Comparison of ENCODE assay signal across 1 cellular context in the genomic region with DNA sequence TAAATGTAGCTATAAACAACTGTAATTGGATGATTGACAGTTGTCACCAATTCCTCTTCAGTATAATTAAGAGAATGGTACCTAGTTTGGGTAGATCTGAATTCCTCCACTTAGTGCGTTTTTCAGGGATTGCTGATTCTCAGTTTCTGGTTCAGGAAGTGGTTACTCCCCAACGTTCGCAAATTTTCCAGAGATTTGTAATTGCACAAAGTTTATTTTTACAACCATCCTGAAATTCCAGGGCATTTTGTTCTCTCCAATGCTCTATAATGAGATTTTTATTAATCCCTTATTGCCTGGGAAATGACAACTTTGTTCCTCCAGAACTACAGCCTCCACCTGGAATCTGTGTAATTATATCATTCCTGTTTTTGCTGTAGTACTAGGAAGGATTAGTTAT.
TF ChIP-seq lines count a peak whose summit lies in the region.

No MANE protein-coding gene starts in this region.

TF ChIP-seq in K562, 482 proteins besides CTCF, POLR2A, EP300 and RAD21 (continued from another document):
- TF ChIP-seq, protein P1, sequence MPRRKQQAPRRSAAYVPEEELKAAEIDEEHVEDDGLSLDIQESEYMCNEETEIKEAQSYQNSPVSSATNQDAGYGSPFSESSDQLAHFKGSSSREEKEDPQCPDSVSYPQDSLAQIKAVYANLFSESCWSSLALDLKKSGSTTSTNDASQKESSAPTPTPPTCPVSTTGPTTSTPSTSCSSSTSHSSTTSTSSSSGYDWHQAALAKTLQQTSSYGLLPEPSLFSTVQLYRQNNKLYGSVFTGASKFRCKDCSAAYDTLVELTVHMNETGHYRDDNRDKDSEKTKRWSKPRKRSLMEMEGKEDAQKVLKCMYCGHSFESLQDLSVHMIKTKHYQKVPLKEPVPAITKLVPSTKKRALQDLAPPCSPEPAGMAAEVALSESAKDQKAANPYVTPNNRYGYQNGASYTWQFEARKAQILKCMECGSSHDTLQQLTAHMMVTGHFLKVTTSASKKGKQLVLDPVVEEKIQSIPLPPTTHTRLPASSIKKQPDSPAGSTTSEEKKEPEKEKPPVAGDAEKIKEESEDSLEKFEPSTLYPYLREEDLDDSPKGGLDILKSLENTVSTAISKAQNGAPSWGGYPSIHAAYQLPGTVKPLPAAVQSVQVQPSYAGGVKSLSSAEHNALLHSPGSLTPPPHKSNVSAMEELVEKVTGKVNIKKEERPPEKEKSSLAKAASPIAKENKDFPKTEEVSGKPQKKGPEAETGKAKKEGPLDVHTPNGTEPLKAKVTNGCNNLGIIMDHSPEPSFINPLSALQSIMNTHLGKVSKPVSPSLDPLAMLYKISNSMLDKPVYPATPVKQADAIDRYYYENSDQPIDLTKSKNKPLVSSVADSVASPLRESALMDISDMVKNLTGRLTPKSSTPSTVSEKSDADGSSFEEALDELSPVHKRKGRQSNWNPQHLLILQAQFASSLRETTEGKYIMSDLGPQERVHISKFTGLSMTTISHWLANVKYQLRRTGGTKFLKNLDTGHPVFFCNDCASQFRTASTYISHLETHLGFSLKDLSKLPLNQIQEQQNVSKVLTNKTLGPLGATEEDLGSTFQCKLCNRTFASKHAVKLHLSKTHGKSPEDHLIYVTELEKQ (CRISPR knock-in tag; IDR thresholded peaks at IDR 0.05): no peak
- TF ChIP-seq VEZF1 (CRISPR knock-in tag; IDR thresholded peaks at IDR 0.05) (no peak), ATF7 (IDR thresholded peaks at IDR 0.05) (no peak)
TF ChIP-seq in K562: peak in this region for 0.
